Comparison of ENCODE assay signal across 21 cellular contexts in the genomic region with DNA sequence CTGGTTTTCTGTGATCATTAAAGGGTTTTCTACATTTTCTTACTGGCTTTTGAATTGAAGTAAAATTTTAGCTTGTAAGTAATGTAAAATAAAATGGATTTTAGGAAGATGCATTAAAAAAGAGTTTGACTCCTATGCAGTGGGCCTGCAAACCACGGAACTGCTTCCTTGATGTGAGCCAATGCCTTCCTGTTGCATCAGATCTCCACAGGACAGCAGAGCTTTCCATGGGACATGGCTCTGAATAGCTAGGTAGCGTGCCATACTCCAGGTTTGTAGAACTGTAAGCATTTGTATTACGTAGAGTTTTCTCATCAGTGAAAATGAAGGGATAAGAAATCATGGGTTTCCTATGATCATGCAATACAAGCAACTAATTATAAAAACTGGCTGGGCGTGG.
"Had no signal": no experiment of that assay in that cellular context is flagged by ENCODE, and none has a peak within 500 bp of the region (broad histone marks: within the 10 kb centered on the region; RNA-seq: fewer than 3 reads in every experiment).

No MANE protein-coding gene starts in this region.

- ATAC-seq: activated CD8-positive, alpha-beta T cell treated with anti-CD3 and anti-CD28 coated beads, Interleukin-2, amount 10 ng/mL, durations not matched to agents 7 days and 5 days; effector memory CD8-positive, alpha-beta T cell; esophagus mucosa; stimulated activated effector memory CD8-positive, alpha-beta T cell treated with anti-CD3 and anti-CD28 coated beads, Interleukin-12 subunit alpha, Interleukin-12 subunit beta, amount 100 ng/mL, for 72 hours; stimulated activated naive CD8-positive, alpha-beta T cell treated with anti-CD3 and anti-CD28 coated beads, Interleukin-15, amount 100 ng/mL, for 72 hours had no signal

- DNase-seq: activated CD4-positive, alpha-beta T cell treated with anti-CD3 and anti-CD28 coated beads, Interleukin-2, amount 50 U/mL, for 1 hour; activated CD4-positive, CD25-positive, alpha-beta regulatory T cell treated with anti-CD3 and anti-CD28 coated beads, Interleukin-2, amount 50 U/mL, for 72 hours; activated CD8-positive, alpha-beta T cell treated with anti-CD3 and anti-CD28 coated beads, Interleukin-2, amount 10 ng/mL, durations not matched to agents 7 days and 5 days; activated T-cell treated with anti-CD3 and anti-CD28 coated beads, Interleukin-2, amount 50 U/mL, for 1 hour; dorsolateral prefrontal cortex; effector memory CD8-positive, alpha-beta T cell; heart left ventricle; left cardiac atrium; ovary; right cardiac atrium; stimulated activated CD4-positive, alpha-beta T cell treated with anti-CD3 and anti-CD28 coated beads, Interleukin-1b, Interleukin-23, amount 100 ng/mL, for 48 hours; stimulated activated naive CD8-positive, alpha-beta T cell treated with anti-CD3 and anti-CD28 coated beads, Interleukin-15, amount 100 ng/mL, for 72 hours; uterus; WERI-Rb-1 had no signal

- H3K27me3 ChIP-seq: breast epithelium, dorsolateral prefrontal cortex, gastroesophageal sphincter, heart left ventricle, neutrophil, ovary, suprapubic skin, uterus had no signal

- H3K4me1 ChIP-seq: breast epithelium, uterus had no signal

- H3K36me3 ChIP-seq: breast epithelium, neutrophil, ovary, suprapubic skin, uterus, WERI-Rb-1 had no signal

- H3K27ac ChIP-seq: dorsolateral prefrontal cortex, gastroesophageal sphincter, neutrophil, ovary, WERI-Rb-1 had no signal

- H3K4me3 ChIP-seq: breast epithelium, dorsolateral prefrontal cortex, gastroesophageal sphincter, heart left ventricle, ovary, skin epidermis, suprapubic skin, uterus had no signal

- H3K9me3 ChIP-seq: breast epithelium, gastroesophageal sphincter, heart left ventricle, neutrophil, ovary, suprapubic skin, uterus had no signal
